Comparison of ENCODE assay signal across 8 cellular contexts in the genomic region with DNA sequence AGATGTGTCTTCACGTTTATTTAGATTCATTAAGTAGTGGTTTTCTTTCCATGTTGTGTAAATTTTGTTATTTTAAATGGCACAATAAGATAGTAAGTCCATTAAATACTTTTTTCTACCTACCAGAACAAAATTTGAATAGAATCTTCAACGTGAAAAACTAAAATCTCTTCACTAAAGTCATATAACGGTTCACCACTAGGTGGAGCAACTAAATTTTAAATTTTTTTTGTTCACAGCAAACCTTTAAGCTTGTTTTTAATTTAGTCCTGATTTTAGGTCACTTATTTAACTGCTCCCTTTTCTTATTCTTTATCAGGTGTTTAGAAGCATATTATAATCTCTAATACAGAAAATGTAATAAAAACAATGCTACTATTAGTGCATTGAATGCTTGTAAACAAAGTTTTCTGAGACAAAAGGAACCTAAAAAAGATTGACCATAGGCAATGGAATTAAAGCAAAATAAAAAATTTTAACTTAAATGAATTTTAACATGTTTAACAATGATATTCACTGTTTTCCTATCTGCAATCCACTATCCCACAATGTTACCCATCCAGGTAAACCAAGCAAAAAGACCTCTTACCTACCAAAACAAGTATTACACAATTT. TPM values are rescaled to one million over a fixed set of nuclear protein-coding genes. Genes with fewer than 3 reads are reported as not detected.
DNase-seq lines count a peak whose midpoint lies in the region; ATAC-seq, FAIRE-seq and TF ChIP-seq lines count a peak whose summit lies in the region.

No MANE protein-coding gene starts in this region.

- no peak for TF ChIP-seq EP300 in upper lobe of left lung (IDR thresholded peaks at IDR 0.05)

- no peak overlapping the region for H3K4me3 ChIP-seq in upper lobe of left lung

- no peak overlapping the region for H3K27ac Mint-ChIP-seq in H9

- no peak overlapping the region for H4K8ac ChIP-seq in H9 (replicated peaks; ENCODE audit: insufficient read length, low read depth, low read length)

- H3K9me3 ChIP-seq in H9 (ENCODE audit: control insufficient read depth, low read depth, low read length) (no peaks in the 10 kb centered on the region), upper lobe of left lung (no peaks in the 10 kb centered on the region)

- peak; percentile 86 for FAIRE-seq in TTC549 (lab: Jason Lieb, UNC)

- no peaks in the 10 kb centered on the region for H3K36me3 Mint-ChIP-seq in H9 (ENCODE audit: insufficient read depth in 1 of 3, low read depth in 3 of 3)

- H2BK120ac ChIP-seq in H9 (ENCODE audit: low read depth, low read length, poor library complexity, severe bottlenecking) = no peak overlapping the region

- H2BK5ac ChIP-seq in H9 (ENCODE audit: insufficient read length, low read length) = no peak overlapping the region

- H3T11ph ChIP-seq in H9 (ENCODE audit: low read length) = no peak overlapping the region

- H2BK12ac ChIP-seq in H9 (ENCODE audit: insufficient read length, low read depth, low read length) = no peak overlapping the region

- WGBS in H9 (ENCODE audit: extremely low coverage, insufficient read length, low lambda C conversion rate) = no CpG with 5 or more reads among the region's 3 CpGs
- WGBS in upper lobe of left lung, 2 donors = 13 to 14% methylated on average over 3 of the region's 3 CpGs

- ATAC-seq in upper lobe of left lung (ENCODE audit: low FRiP score in 2 of 2) (no peak), GM18868 (IDR thresholded peaks at IDR 0.05; ENCODE audit: unreplicated experiment) (no peak)

- no peaks in the 10 kb centered on the region for H3K27me3 ChIP-seq in H9 (ENCODE audit: insufficient read depth, low read length)
- H3K27me3 ChIP-seq in upper lobe of left lung = no peaks in the 10 kb centered on the region

- TF ChIP-seq CTCF in AG09319 (IDR thresholded peaks at IDR 0.05; ENCODE audit: low read depth, low read length) = peak; percentile 46
- peak; percentile 80 for TF ChIP-seq CTCF in H9 (conservative IDR thresholded peaks at IDR 0.05)
- peak; percentile 40 to 56 (median 43) for TF ChIP-seq CTCF in upper lobe of left lung (IDR thresholded peaks at IDR 0.05)

- H3K9me3 Mint-ChIP-seq in H9 = no peaks in the 10 kb centered on the region

- no peaks in the 10 kb centered on the region for H3K79me2 ChIP-seq in H9 (ENCODE audit: insufficient read depth, low read length)

- H4K20me1 ChIP-seq in H9 (ENCODE audit: control insufficient read depth, insufficient read depth, insufficient read length) = no peaks in the 10 kb centered on the region

- no peak overlapping the region for H3K14ac ChIP-seq in H9 (ENCODE audit: insufficient read depth, low read length)

- no peak overlapping the region for H2BK20ac ChIP-seq in H9 (ENCODE audit: low read depth, low read length, poor library complexity, severe bottlenecking)

- H3K27me3 Mint-ChIP-seq in H9 (ENCODE audit: low read depth) = no peaks in the 10 kb centered on the region

- no peaks in the 10 kb centered on the region for H3K23me2 ChIP-seq in H9 (ENCODE audit: insufficient read length, low read depth, low read length, poor library complexity, severe bottlenecking)

- no peak for DNase-seq in AG09319 (ENCODE audit: extremely low read depth, low read depth)
- no peak for DNase-seq in H9
- DNase-seq in hepatic stellate cell (ENCODE audit: low spot score) = peak; percentile 16
- no peak for DNase-seq in upper lobe of left lung
- no peak for DNase-seq in GM19238 (ENCODE audit: insufficient read length, low spot score)
- no peak for DNase-seq in NCI-H226

- H2AK5ac ChIP-seq in H9 (ENCODE audit: insufficient read length, low read length) = no peak overlapping the region

- H3K36me3 ChIP-seq in upper lobe of left lung = no peaks in the 10 kb centered on the region

- H3K4ac ChIP-seq in H9 (ENCODE audit: low read depth, low read length) = no peak overlapping the region

- H3K4me1 ChIP-seq in H9 (ENCODE audit: insufficient read depth, low read length) (0 out of 2 replicates have a peak, but pooled peaks cover under 1% of the 10 kb centered on the region), upper lobe of left lung (peaks cover 0 to 1% (median 0%) of the 10 kb centered on the region in 4 donors)

- no peak overlapping the region for H3K18ac ChIP-seq in H9 (ENCODE audit: insufficient read length, low read depth, low read length)

- no peak overlapping the region for H3K4me2 ChIP-seq in H9 (ENCODE audit: insufficient read depth, insufficient read length, low read length)

- no peak overlapping the region for H4K5ac ChIP-seq in H9 (ENCODE audit: insufficient read length, low read depth, low read length)

- no peaks in the 10 kb centered on the region for H3K79me1 ChIP-seq in H9 (ENCODE audit: insufficient read depth, low read depth, low read length, poor library complexity, severe bottlenecking)

- no peak overlapping the region for H3K56ac ChIP-seq in H9 (ENCODE audit: insufficient read length, low read depth, low read length)

- no peak overlapping the region for H3K23ac ChIP-seq in H9 (ENCODE audit: insufficient read length, low read depth, low read length)

- H3K9ac ChIP-seq in H9 (ENCODE audit: extremely low read depth, insufficient read length, low read length) = no peak overlapping the region

- no peak overlapping the region for H2AFZ ChIP-seq in H9 (ENCODE audit: low read length)

- H3K4me3 Mint-ChIP-seq in H9 = no peak overlapping the region; a peak in 1 of 5 replicates

- H3K27ac ChIP-seq in H9 (ENCODE audit: insufficient read length, low read depth, low read length) (no peak overlapping the region), upper lobe of left lung (no peak overlapping the region)

- H4K91ac ChIP-seq in H9 (ENCODE audit: insufficient read length, low read depth, low read length) = no peak overlapping the region

- H2BK15ac ChIP-seq in H9 (ENCODE audit: low read depth, low read length) = no peak overlapping the region

- no peak for TF ChIP-seq POLR2A in upper lobe of left lung (IDR thresholded peaks at IDR 0.05)

- peaks cover 2% of the 10 kb centered on the region in 2 experiments for H3K4me1 Mint-ChIP-seq in H9

RNA-seq across cellular contexts. Expression of a gene that starts 28.3 kb away (rescaled TPM):
- total RNA-seq in H9 (2021) = 32.0 and 32.5 TPM in 2 replicates
- total RNA-seq in upper lobe of left lung = 100 to 1,000 TPM in 1 of 6 donors, 10 to 100 TPM in 5; 33.0 to 108 (median 37.6) TPM
